19 cellular contexts compared by ENCODE assay signal in the genomic region with DNA sequence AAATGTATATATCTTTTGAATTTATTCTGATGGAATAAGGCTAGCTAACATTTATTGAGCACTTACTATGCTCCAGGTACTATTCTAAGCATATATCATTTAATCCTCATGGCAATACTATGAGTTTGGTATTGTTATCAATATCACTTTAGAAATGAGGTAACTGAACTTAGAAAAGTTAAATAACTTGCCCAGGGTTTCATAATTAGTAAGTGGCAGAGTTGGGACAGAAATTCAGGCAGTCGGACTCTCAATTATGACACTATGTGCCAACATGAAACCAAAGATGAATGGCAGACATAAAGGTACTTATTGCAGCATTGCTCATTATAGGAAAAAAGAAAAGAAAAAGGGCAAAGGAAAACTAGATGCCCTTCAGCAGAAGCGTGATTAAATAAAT. TPM values are rescaled to one million over a fixed set of nuclear protein-coding genes. Genes with fewer than 3 reads are reported as not detected.
DNase-seq lines count a peak whose midpoint lies in the region; ATAC-seq and TF ChIP-seq lines count a peak whose summit lies in the region.
"Had no signal": no experiment of that assay in that cellular context is flagged by ENCODE, and none has a peak within 500 bp of the region (broad histone marks: within the 10 kb centered on the region; RNA-seq: fewer than 3 reads in every experiment).

No MANE protein-coding gene starts in this region.

- peaks cover 2% of the 10 kb centered on the region for H3K36me3 Mint-ChIP-seq in IgD-negative memory B cell
- H3K36me3 Mint-ChIP-seq in stimulated activated memory B cell treated with anti-CD40 and anti-IgM and Interleukin-4, amounts not matched to agents 10 μg/mL and 1 μg/mL and 100 μg/mL, for 72 hours = peaks cover 46% of the 10 kb centered on the region
- peaks cover 31 to 35% of the 10 kb centered on the region in 2 donors for H3K36me3 Mint-ChIP-seq in CD14-positive monocyte
- peaks cover 12% of the 10 kb centered on the region for H3K36me3 Mint-ChIP-seq in HFFc6 (ENCODE audit: low read depth)

- ATAC-seq in activated CD4-positive, CD25-positive, alpha-beta regulatory T cell treated with anti-CD3 and anti-CD28 coated beads, Interleukin-2, amount 50 U/mL, for 24 hours = peak; percentile 42 to 47
- ATAC-seq in GM18868 (IDR thresholded peaks at IDR 0.05; ENCODE audit: unreplicated experiment) = peak; percentile 21
- no peak for ATAC-seq in stimulated activated memory B cell treated with anti-CD40 and anti-IgM and Interleukin-4, amounts not matched to agents 10 μg/mL and 1 μg/mL and 100 μg/mL, for 72 hours
- ATAC-seq: PC-3 had no signal

- no peak for TF ChIP-seq CTCF in CD14-positive monocyte (IDR thresholded peaks at IDR 0.05)
- no peak for TF ChIP-seq CTCF in HFFc6 (IDR thresholded peaks at IDR 0.05)

- peaks cover 56 to 79% (median 78%) of the 10 kb centered on the region in 3 donors for H3K4me1 Mint-ChIP-seq in IgD-negative memory B cell
- peaks cover 74% of the 10 kb centered on the region for H3K4me1 Mint-ChIP-seq in stimulated activated memory B cell treated with anti-CD40 and anti-IgM and Interleukin-4, amounts not matched to agents 10 μg/mL and 1 μg/mL and 100 μg/mL, for 72 hours
- H3K4me1 Mint-ChIP-seq in CD14-positive monocyte = peaks cover 3% of the 10 kb centered on the region
- 0 out of 2 replicates have a peak, but pooled peaks cover 5% of the 10 kb centered on the region for H3K4me1 Mint-ChIP-seq in HFFc6 (ENCODE audit: low read depth)

- H3K27me3 Mint-ChIP-seq in IgD-negative memory B cell (peaks cover 1% of the 10 kb centered on the region), CD14-positive monocyte (ENCODE audit: low read depth in 3 of 3) (peaks cover 0 to 2% (median 0%) of the 10 kb centered on the region in 3 donors), HFFc6 (ENCODE audit: insufficient read depth) (no peaks in the 10 kb centered on the region; the same call in 1 of the 2 replicates)
- no peaks in the 10 kb centered on the region for H3K27me3 Mint-ChIP-seq in stimulated activated memory B cell treated with anti-CD40 and anti-IgM and Interleukin-4, amounts not matched to agents 10 μg/mL and 1 μg/mL and 100 μg/mL, for 72 hours
- H3K27me3 Mint-ChIP-seq: CD8-positive, alpha-beta memory T cell had no signal

- intact Hi-C loops in CD14-positive monocyte (cut with micrococcal nuclease) = no loop called here

- H3K4me3 Mint-ChIP-seq in IgD-negative memory B cell = peak overlapping the region in 2 of 4 donors; percentile 47 to 77
- no peak overlapping the region for H3K4me3 Mint-ChIP-seq in stimulated activated memory B cell treated with anti-CD40 and anti-IgM and Interleukin-4, amounts not matched to agents 10 μg/mL and 1 μg/mL and 100 μg/mL, for 72 hours
- no peak overlapping the region for H3K4me3 Mint-ChIP-seq in CD14-positive monocyte
- no peak overlapping the region for H3K4me3 Mint-ChIP-seq in HFFc6
- H3K4me3 Mint-ChIP-seq: CD8-positive, alpha-beta memory T cell had no signal

- H3K27ac Mint-ChIP-seq in IgD-negative memory B cell (peak overlapping the region in 2 of 3 donors; percentile 71 to 78), CD14-positive monocyte (no peak overlapping the region), HFFc6 (no peak overlapping the region)
- peak overlapping the region; percentile 92 for H3K27ac Mint-ChIP-seq in stimulated activated memory B cell treated with anti-CD40 and anti-IgM and Interleukin-4, amounts not matched to agents 10 μg/mL and 1 μg/mL and 100 μg/mL, for 72 hours

- no peaks in the 10 kb centered on the region for H3K9me3 Mint-ChIP-seq in IgD-negative memory B cell
- H3K9me3 Mint-ChIP-seq in stimulated activated memory B cell treated with anti-CD40 and anti-IgM and Interleukin-4, amounts not matched to agents 10 μg/mL and 1 μg/mL and 100 μg/mL, for 72 hours = no peaks in the 10 kb centered on the region
- no peaks in the 10 kb centered on the region for H3K9me3 Mint-ChIP-seq in CD14-positive monocyte
- H3K9me3 Mint-ChIP-seq in HFFc6 = no peaks in the 10 kb centered on the region
- H3K9me3 Mint-ChIP-seq: CD8-positive, alpha-beta memory T cell had no signal

- DNase-seq in activated CD4-positive, CD25-positive, alpha-beta regulatory T cell treated with anti-CD3 and anti-CD28 coated beads, Interleukin-2, amount 50 U/mL, for 72 hours = no peak
- DNase-seq in CD14-positive monocyte (ENCODE audit: low spot score) (no peak), DMS79 (lab: John Stamatoyannopoulos, UW) (no peak), HFFc6 (no peak)
- DNase-seq: CD8-positive, alpha-beta memory T cell; GDM1; Karpas-422; MG63; NCI-H1092; NCI-H146; NCI-H2081; NCI-H510A; NCI-H774; PC-3; SJCRH30 had no signal

RNA-seq across cellular contexts. Expression of a gene that starts 48.2 kb away (rescaled TPM):
- polyA plus RNA-seq in IgD-negative memory B cell (25.6 TPM), CD14-positive monocyte (10 to 100 TPM in 1 of 2 donors, 1 to 10 TPM in 1; 9.8 to 11.6 TPM)
- total RNA-seq in HFFc6 (2021; fragmentation: NEBNext Ultra II Directional; extraction: Animal tissue kit (Norgen Biotek cat#: 25700)) = 10 to 100 TPM; 42.0 to 49.6 (median 43.9) TPM

Comparison
In these comparisons a context has a peak if more than half of its experiments do, and no peak if none do; other contexts are left out.
1. H3K27ac Mint-ChIP-seq: peak in IgD-negative memory B cell (2 of 3) and stimulated activated memory B cell treated with anti-CD40 and anti-IgM and Interleukin-4, amounts not matched to agents 10 μg/mL and 1 μg/mL and 100 μg/mL, for 72 hours (single experiment); none in CD14-positive monocyte (0 of 7) and HFFc6 (single experiment).